ENCODE assay signal across 8 cellular contexts in the genomic region with DNA sequence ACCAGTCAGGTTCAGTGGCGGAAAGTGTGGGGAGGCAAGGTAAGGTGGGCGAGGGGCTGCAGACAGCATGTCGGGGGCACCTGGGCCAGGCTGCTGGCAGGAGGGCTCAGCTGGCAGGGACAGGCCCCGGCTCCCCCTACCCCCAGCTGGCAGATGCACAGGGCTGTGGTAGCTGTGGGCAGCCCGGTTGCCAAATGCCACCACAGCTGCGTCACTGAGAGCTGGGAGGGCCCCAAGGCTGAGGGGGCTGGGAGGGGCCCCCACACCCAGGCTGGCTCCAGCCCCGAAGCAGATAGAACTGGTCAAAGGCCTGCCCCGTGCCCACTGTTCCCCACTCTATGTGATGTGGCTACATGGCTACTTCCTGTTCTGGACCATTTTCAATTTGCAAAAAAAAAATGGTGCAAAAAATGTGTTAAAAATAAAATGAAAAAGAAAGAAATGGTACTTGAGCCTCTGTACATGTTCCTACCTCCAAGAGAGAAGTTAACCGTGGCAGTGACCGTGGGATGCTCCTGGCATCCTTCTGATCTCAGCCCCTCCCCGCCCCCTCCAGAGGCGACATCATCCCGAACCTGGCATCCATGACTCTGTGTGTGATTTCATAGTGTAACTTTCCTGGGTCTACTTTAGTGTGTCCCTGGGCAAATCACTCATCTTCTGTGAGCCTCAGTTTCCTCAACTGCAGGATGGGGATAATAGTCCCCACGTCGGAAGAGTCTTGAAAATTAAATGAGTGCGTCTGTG.
A peak's percentile ranks its signal among the peaks of the same experiment; 100 is the strongest.
DNase-seq lines count a peak whose midpoint lies in the region; ATAC-seq, FAIRE-seq and TF ChIP-seq lines count a peak whose summit lies in the region.

No MANE protein-coding gene starts in this region.

- POLR2A ChIA-PET in PC-3 (lab: Charles Lee; ENCODE audit: unreplicated experiment), result no interaction called here

- intact Hi-C loops in PC-3 (cut with micrococcal nuclease), result no loop called here

- no peak overlapping the region for H2AFZ ChIP-seq in PC-3 (ENCODE audit: low read length)

- no peaks in the 10 kb centered on the region for H3K4me1 ChIP-seq in PC-3 (ENCODE audit: insufficient read depth, low read length)

- H3K9me2 ChIP-seq in PC-3 (replicated peaks; ENCODE audit: low read length), result no peaks in the 10 kb centered on the region

- no peaks in the 10 kb centered on the region for H3F3A ChIP-seq in PC-3 (ENCODE audit: low read length, unreplicated experiment)

- CTCF ChIA-PET in PC-3 (lab: Charles Lee), result no interaction called here

- DNase-seq in activated T-cell treated with anti-CD3 and anti-CD28 coated beads for 48 hours (ENCODE audit: low read depth) (peak; percentile 27), activated T-cell treated with anti-CD3 and anti-CD28 coated beads for 4 hours (no peak), myocyte (ENCODE audit: low read depth) (peak; percentile 84), urothelium cell line (ENCODE audit: low spot score) (peak; percentile 78), PC-3 (no peak)
- peak; percentile 16 for DNase-seq in activated gamma-delta T cell treated with anti-CD3 and anti-CD28 coated beads, Interleukin-2, amount 50 U/mL, for 16 hours (ENCODE audit: low read depth)

- H3K4me2 ChIP-seq in PC-3 (ENCODE audit: low read length), result no peak overlapping the region

- no peaks in the 10 kb centered on the region for H4K20me1 ChIP-seq in PC-3 (ENCODE audit: low read length)

- H3K79me2 ChIP-seq in PC-3 (ENCODE audit: low read length), result no peaks in the 10 kb centered on the region

- ATAC-seq in HG03571 (IDR thresholded peaks at IDR 0.05; ENCODE audit: unreplicated experiment), result no peak
- ATAC-seq in HG02610 (IDR thresholded peaks at IDR 0.05; ENCODE audit: unreplicated experiment), result no peak
- ATAC-seq in PC-3, result no peak

- H3K4me3 ChIP-seq in PC-3 (ENCODE audit: low read length), result no peak overlapping the region

- no peaks in the 10 kb centered on the region for H3K36me3 ChIP-seq in PC-3 (ENCODE audit: low read depth, low read length)

- H3K27me3 ChIP-seq in PC-3 (ENCODE audit: low read length), result no peaks in the 10 kb centered on the region

- H3K27ac ChIP-seq in PC-3 (ENCODE audit: low read length), result no peak overlapping the region

- no peak for TF ChIP-seq CTCF in PC-3 (conservative IDR thresholded peaks at IDR 0.05; ENCODE audit: low read depth, low read length)

- no peak overlapping the region for H3K9ac ChIP-seq in PC-3 (ENCODE audit: low read length)

- no TSS peak for BruUV-seq in PC-3 (replicated peaks; lab: Mats Ljungman, UMichigan)

- no peaks in the 10 kb centered on the region for H3K9me3 ChIP-seq in PC-3 (ENCODE audit: low read length)

- FAIRE-seq in urothelium cell line (lab: Jason Lieb, UNC), result peak; percentile 58

Comparison
In these comparisons a context has a peak if more than half of its experiments do, and no peak if none do; other contexts are left out.
1. DNase-seq: peak in activated T-cell treated with anti-CD3 and anti-CD28 coated beads for 48 hours (single experiment), activated gamma-delta T cell treated with anti-CD3 and anti-CD28 coated beads, Interleukin-2, amount 50 U/mL, for 16 hours (single experiment), myocyte (single experiment) and urothelium cell line (single experiment); none in activated T-cell treated with anti-CD3 and anti-CD28 coated beads for 4 hours (single experiment) and PC-3 (single experiment).